Comparison of ENCODE assay signal across 18 cellular contexts in genomic region chr3:31785734-31786133, GRCh38.
DNase-seq lines count a peak whose midpoint lies in the region; ATAC-seq and TF ChIP-seq lines count a peak whose summit lies in the region.
"Had no signal": no experiment of that assay in that cellular context is flagged by ENCODE, and none has a peak within 500 bp of the region (broad histone marks: within the 10 kb centered on the region; RNA-seq: fewer than 3 reads in every experiment).

No MANE protein-coding gene starts in this region.

- intact Hi-C loops in mammary epithelial cell (cut with micrococcal nuclease) (no loop called here), MCF 10A (cut with micrococcal nuclease) (no loop called here), vagina (cut with DNase I) (no loop called here)

- H3K36me3 ChIP-seq in mammary epithelial cell (ENCODE audit: insufficient read depth, low read length) (no peaks in the 10 kb centered on the region), trophoblast cell (ENCODE audit: control insufficient read depth in 1 of 2, insufficient read depth in 2 of 2, low read length in 2 of 2) (no peaks in the 10 kb centered on the region), vagina (no peaks in the 10 kb centered on the region)

- H2AFZ ChIP-seq in mammary epithelial cell (ENCODE audit: low read depth, low read length): no peak overlapping the region
- no peak overlapping the region for H2AFZ ChIP-seq in trophoblast cell (ENCODE audit: insufficient read depth, low read length, poor library complexity)
- H2AFZ ChIP-seq: GM23338 had no signal

- H3K79me2 ChIP-seq in mammary epithelial cell (ENCODE audit: insufficient read depth, low read length): peaks cover 37% of the 10 kb centered on the region
- no peaks in the 10 kb centered on the region for H3K79me2 ChIP-seq in trophoblast cell (ENCODE audit: control insufficient read depth, insufficient read depth, low read length, poor library complexity)

- no TSS peak for BruUV-seq in mammary epithelial cell (replicated peaks; lab: Mats Ljungman, UMichigan)
- BruUV-seq in MCF 10A (replicated peaks; lab: Mats Ljungman, UMichigan): no TSS peak

- H3K9me3 ChIP-seq in mammary epithelial cell (replicated peaks; ENCODE audit: insufficient read depth, low read length) (no peaks in the 10 kb centered on the region), trophoblast cell (ENCODE audit: insufficient read depth, low read depth, low read length) (no peaks in the 10 kb centered on the region), vagina (no peaks in the 10 kb centered on the region)
- H3K9me3 ChIP-seq: A549 had no signal

- no peak overlapping the region for H2BK5ac ChIP-seq in trophoblast cell (ENCODE audit: low read depth, low read length, poor library complexity)

- H3K36me3 Mint-ChIP-seq in MCF 10A (ENCODE audit: insufficient read depth, unreplicated experiment): peaks cover 23% of the 10 kb centered on the region

- H3K9me3 Mint-ChIP-seq in MCF 10A (ENCODE audit: unreplicated experiment): no peaks in the 10 kb centered on the region
- H3K9me3 Mint-ChIP-seq: CD4-positive, alpha-beta T cell had no signal

- CTCF ChIA-PET in mammary epithelial cell (lab: Charles Lee; ENCODE audit: low non-redundant PET) (no interaction called here), MCF 10A (lab: Yijun Ruan, JAX) (interaction anchor here (0.6 kb wide), 1 partner anchor 132 kb away, joined by 3 read pairs; no protein-coding TSS in a partner anchor)

- POLR2A ChIA-PET in MCF 10A (lab: Yijun Ruan, JAX): no interaction called here

- H3K14ac ChIP-seq in trophoblast cell (ENCODE audit: low read length): no peak overlapping the region

- no peak for TF ChIP-seq POLR2A in vagina (IDR thresholded peaks at IDR 0.05)

- DNase-seq in mammary epithelial cell (peak; percentile 17), MCF 10A (ENCODE audit: unreplicated experiment) (no peak), foreskin keratinocyte (peak in 1 of 2 donors; percentile 35), trophoblast cell (no peak), vagina (ENCODE audit: extremely low spot score in 2 of 2) (no peak), amniotic stem cell (lab: John Stamatoyannopoulos, UW) (no peak), OCI-M1 (lab: John Stamatoyannopoulos, UW) (no peak)
- DNase-seq: AML-193; CD4-positive, alpha-beta T cell; DMS153; DMS79; GDM1; HCEC 1CT had no signal

- H4K12ac ChIP-seq in trophoblast cell (ENCODE audit: low read depth, low read length): no peak overlapping the region

- no peak overlapping the region for H3K4me3 ChIP-seq in mammary epithelial cell (replicated peaks in 1 of 3; ENCODE audit: insufficient read depth in 1 of 3, low read depth in 2 of 3, low read length in 3 of 3)
- H3K4me3 ChIP-seq in trophoblast cell (ENCODE audit: low read depth, low read length): no peak overlapping the region
- no peak overlapping the region for H3K4me3 ChIP-seq in vagina
- H3K4me3 ChIP-seq: A549, GM23338 had no signal

- H3K4me2 ChIP-seq in mammary epithelial cell (ENCODE audit: insufficient read depth, low read depth, low read length) (no peak overlapping the region), trophoblast cell (ENCODE audit: low read length) (no peak overlapping the region)
- H3K4me2 ChIP-seq: A549, GM23338 had no signal

- H3K27ac Mint-ChIP-seq in MCF 10A (ENCODE audit: low read depth, unreplicated experiment): no peak overlapping the region
- H3K27ac Mint-ChIP-seq: CD4-positive, alpha-beta T cell; GM23338 had no signal

- H3K79me1 ChIP-seq in trophoblast cell (ENCODE audit: low read length): no peaks in the 10 kb centered on the region

- H2BK12ac ChIP-seq in trophoblast cell (ENCODE audit: low read length): peak overlapping the region; percentile 49

- no peak overlapping the region for H4K8ac ChIP-seq in trophoblast cell (ENCODE audit: low read depth, low read length)

- TF ChIP-seq CTCF in mammary epithelial cell (conservative IDR thresholded peaks at IDR 0.05 in 1 of 2, IDR thresholded peaks at IDR 0.05 in 1 of 2; ENCODE audit: extremely low read depth in 1 of 2, insufficient read depth in 1 of 2, low read depth in 1 of 2, low read length in 2 of 2): no peak
- TF ChIP-seq CTCF in MCF 10A (IDR thresholded peaks at IDR 0.05; ENCODE audit: unreplicated experiment): no peak
- no peak for TF ChIP-seq CTCF in foreskin keratinocyte (conservative IDR thresholded peaks at IDR 0.05)
- TF ChIP-seq CTCF in vagina (IDR thresholded peaks at IDR 0.05): no peak

- no peaks in the 10 kb centered on the region for H3K27me3 ChIP-seq in mammary epithelial cell (ENCODE audit: insufficient read depth, low read length)
- no peaks in the 10 kb centered on the region for H3K27me3 ChIP-seq in foreskin keratinocyte
- H3K27me3 ChIP-seq in trophoblast cell (ENCODE audit: insufficient read depth, low read length): no peaks in the 10 kb centered on the region
- no peaks in the 10 kb centered on the region for H3K27me3 ChIP-seq in vagina

- H3K4me1 ChIP-seq in mammary epithelial cell (ENCODE audit: insufficient read depth, low read length) (no peaks in the 10 kb centered on the region), foreskin keratinocyte (no peaks in the 10 kb centered on the region), trophoblast cell (ENCODE audit: control insufficient read depth in 1 of 2, insufficient read depth in 2 of 2, low read length in 2 of 2) (peaks cover 0 to 4% of the 10 kb centered on the region in 2 experiments), vagina (no peaks in the 10 kb centered on the region)
- H3K4me1 ChIP-seq: A549 had no signal

- H3K27ac ChIP-seq in mammary epithelial cell (ENCODE audit: insufficient read depth, low read depth, low read length) (no peak overlapping the region), foreskin keratinocyte (no peak overlapping the region), trophoblast cell (ENCODE audit: low read depth, low read length) (no peak overlapping the region), vagina (peak overlapping the region; percentile 6)
- H3K27ac ChIP-seq: 22Rv1, A549, C4-2B had no signal

- peak overlapping the region; percentile 66 for H2BK120ac ChIP-seq in trophoblast cell (ENCODE audit: insufficient read depth, low read length, poor library complexity)

- peaks cover 25% of the 10 kb centered on the region for H3K4me1 Mint-ChIP-seq in MCF 10A (ENCODE audit: insufficient read depth, unreplicated experiment)

- no peak overlapping the region for H3K23ac ChIP-seq in trophoblast cell (ENCODE audit: low read length)

- ATAC-seq in foreskin keratinocyte (peak; percentile 15), HG03280 (IDR thresholded peaks at IDR 0.05; ENCODE audit: unreplicated experiment) (no peak)
- ATAC-seq: A549, GM23338 had no signal

- peak overlapping the region; percentile 24 for H4K91ac ChIP-seq in trophoblast cell (ENCODE audit: low read depth, low read length)

- H2AK5ac ChIP-seq in trophoblast cell (ENCODE audit: low read length): peak overlapping the region; percentile 37

- H3K4ac ChIP-seq in trophoblast cell (ENCODE audit: low read depth, low read length): no peak overlapping the region

- H3K9ac ChIP-seq in mammary epithelial cell (ENCODE audit: insufficient read depth, low read length) (no peak overlapping the region), trophoblast cell (ENCODE audit: low read length) (no peak overlapping the region)

- H3K4me3 Mint-ChIP-seq in MCF 10A (ENCODE audit: unreplicated experiment): no peak overlapping the region
- H3K4me3 Mint-ChIP-seq: CD4-positive, alpha-beta T cell; GM23338 had no signal

- 100% methylated on average over 1 of the region's 1 CpG for WGBS in mammary epithelial cell (ENCODE audit: low coverage, missing lambda C conversion rate)
- no CpG with 5 or more reads among the region's 1 CpG for WGBS in trophoblast cell (ENCODE audit: extremely low coverage, insufficient coverage, insufficient read length)

- in situ Hi-C loops in mammary epithelial cell (cut with MboI; ENCODE audit: low sequenced_read_pairs in 2 of 2): no loop called here

- no peaks in the 10 kb centered on the region for H3K27me3 Mint-ChIP-seq in MCF 10A (ENCODE audit: insufficient read depth, unreplicated experiment)
- H3K27me3 Mint-ChIP-seq: CD4-positive, alpha-beta T cell had no signal

- peak overlapping the region; percentile 65 for H3K18ac ChIP-seq in trophoblast cell (ENCODE audit: low read length)

- no peaks in the 10 kb centered on the region for H4K20me1 ChIP-seq in mammary epithelial cell (ENCODE audit: insufficient read depth, low read length)

- dilution Hi-C loops in mammary epithelial cell (cut with HindIII; ENCODE audit: low sequenced_read_pairs): no loop called here
